ENCODE assay signal across 1 cellular context in genomic region chr9:129816501-129817435, GRCh38.
TF ChIP-seq lines count a peak whose summit lies in the region.

No MANE protein-coding gene starts in this region.

TF ChIP-seq in HepG2, 621 proteins besides CTCF, POLR2A, EP300 and RAD21:
- TF ChIP-seq TOPORS (CRISPR knock-in tag; IDR thresholded peaks at IDR 0.05): no peak
- no peak for TF ChIP-seq STAT5B (CRISPR knock-in tag; IDR thresholded peaks at IDR 0.05)
- peak; percentile 17; the same call in 1 of the 2 replicates for TF ChIP-seq ZBTB33 (CRISPR knock-in tag; IDR thresholded peaks at IDR 0.05)
- TF ChIP-seq ZNF672 (CRISPR knock-in tag; IDR thresholded peaks at IDR 0.05): no peak
